1 cellular context compared by ENCODE assay signal in the genomic region with DNA sequence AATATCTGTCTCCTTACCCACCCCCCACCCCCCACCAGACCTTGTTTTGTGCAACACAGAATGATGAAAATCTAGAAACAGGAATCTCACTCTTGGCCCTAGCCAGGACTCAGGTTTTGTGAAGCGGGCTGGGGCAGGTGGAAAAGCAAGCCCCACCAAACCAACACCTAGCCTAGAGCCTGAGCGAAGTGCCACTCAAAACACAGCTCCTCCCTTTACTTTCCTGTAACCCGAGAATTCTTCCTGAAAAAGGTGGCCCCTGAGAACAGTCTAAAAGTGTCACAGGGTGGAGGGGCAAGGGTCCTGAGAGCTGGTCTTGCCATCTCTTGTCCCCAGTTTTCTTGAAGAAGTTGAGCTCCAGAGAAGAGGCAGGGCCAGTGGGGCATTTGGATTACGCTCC.
TF ChIP-seq lines count a peak whose summit lies in the region.

No MANE protein-coding gene starts in this region.

TF ChIP-seq in WTC11, 78 proteins besides CTCF, POLR2A, EP300 and RAD21:
- TF ChIP-seq ELF4 (CRISPR knock-in tag; IDR thresholded peaks at IDR 0.05; ENCODE audit: low read depth): no peak
- TF ChIP-seq CREM (CRISPR knock-in tag; IDR thresholded peaks at IDR 0.05): no peak
- TF ChIP-seq, protein P1, sequence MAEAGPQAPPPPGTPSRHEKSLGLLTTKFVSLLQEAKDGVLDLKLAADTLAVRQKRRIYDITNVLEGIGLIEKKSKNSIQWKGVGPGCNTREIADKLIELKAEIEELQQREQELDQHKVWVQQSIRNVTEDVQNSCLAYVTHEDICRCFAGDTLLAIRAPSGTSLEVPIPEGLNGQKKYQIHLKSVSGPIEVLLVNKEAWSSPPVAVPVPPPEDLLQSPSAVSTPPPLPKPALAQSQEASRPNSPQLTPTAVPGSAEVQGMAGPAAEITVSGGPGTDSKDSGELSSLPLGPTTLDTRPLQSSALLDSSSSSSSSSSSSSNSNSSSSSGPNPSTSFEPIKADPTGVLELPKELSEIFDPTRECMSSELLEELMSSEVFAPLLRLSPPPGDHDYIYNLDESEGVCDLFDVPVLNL (CRISPR knock-in tag; IDR thresholded peaks at IDR 0.05; ENCODE audit: borderline replicate concordance, low read depth): no peak
- TF ChIP-seq ZNF317 (CRISPR knock-in tag; IDR thresholded peaks at IDR 0.05; ENCODE audit: borderline replicate concordance, low read depth): no peak
- TF ChIP-seq ZNF423 (CRISPR knock-in tag; IDR thresholded peaks at IDR 0.05): no peak
- TF ChIP-seq ZNF232 (CRISPR knock-in tag; IDR thresholded peaks at IDR 0.05): no peak
- TF ChIP-seq AR (CRISPR knock-in tag; IDR thresholded peaks at IDR 0.05): no peak
- no peak for TF ChIP-seq AFF4 (CRISPR knock-in tag; IDR thresholded peaks at IDR 0.05; ENCODE audit: borderline replicate concordance)
- no peak for TF ChIP-seq TEAD1 (CRISPR knock-in tag; IDR thresholded peaks at IDR 0.05)
- TF ChIP-seq, protein P2, sequence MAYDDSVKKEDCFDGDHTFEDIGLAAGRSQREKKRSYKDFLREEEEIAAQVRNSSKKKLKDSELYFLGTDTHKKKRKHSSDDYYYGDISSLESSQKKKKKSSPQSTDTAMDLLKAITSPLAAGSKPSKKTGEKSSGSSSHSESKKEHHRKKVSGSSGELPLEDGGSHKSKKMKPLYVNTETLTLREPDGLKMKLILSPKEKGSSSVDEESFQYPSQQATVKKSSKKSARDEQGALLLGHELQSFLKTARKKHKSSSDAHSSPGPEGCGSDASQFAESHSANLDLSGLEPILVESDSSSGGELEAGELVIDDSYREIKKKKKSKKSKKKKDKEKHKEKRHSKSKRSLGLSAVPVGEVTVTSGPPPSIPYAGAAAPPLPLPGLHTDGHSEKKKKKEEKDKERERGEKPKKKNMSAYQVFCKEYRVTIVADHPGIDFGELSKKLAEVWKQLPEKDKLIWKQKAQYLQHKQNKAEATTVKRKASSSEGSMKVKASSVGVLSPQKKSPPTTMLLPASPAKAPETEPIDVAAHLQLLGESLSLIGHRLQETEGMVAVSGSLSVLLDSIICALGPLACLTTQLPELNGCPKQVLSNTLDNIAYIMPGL (CRISPR knock-in tag; IDR thresholded peaks at IDR 0.05): no peak
- no peak for TF ChIP-seq EMX1 (CRISPR knock-in tag; IDR thresholded peaks at IDR 0.05)
- no peak for TF ChIP-seq RELA (CRISPR knock-in tag; IDR thresholded peaks at IDR 0.05; ENCODE audit: borderline replicate concordance)
- no peak for TF ChIP-seq E2F1 (CRISPR knock-in tag; IDR thresholded peaks at IDR 0.05)
- TF ChIP-seq HMGA2 (CRISPR knock-in tag; IDR thresholded peaks at IDR 0.05): no peak
